ENCODE assay signal across 27 cellular contexts in the genomic region with DNA sequence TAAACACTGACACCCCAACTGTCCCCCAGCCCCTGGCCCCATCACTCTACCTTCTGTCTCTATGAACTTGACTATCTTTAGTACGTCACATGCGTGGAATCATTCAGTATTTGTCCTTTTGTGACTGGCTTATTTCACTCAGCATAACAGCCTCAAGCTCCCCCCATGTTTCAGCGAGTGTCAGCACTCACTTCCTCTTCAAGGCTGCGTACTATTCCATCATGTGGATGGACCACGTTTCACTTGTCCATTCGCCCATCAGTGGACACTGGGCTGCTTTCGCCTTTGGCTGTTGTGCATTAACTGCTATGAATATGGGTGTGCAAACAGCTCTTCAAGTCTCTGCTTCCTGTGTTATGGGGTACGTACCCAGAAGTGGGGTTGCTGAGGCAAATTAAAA.
"Had no signal": no experiment of that assay in that cellular context is flagged by ENCODE, and none has a peak within 500 bp of the region (broad histone marks: within the 10 kb centered on the region; RNA-seq: fewer than 3 reads in every experiment).

No MANE protein-coding gene starts in this region.

- DNase-seq: Karpas-422, Kasumi-1, MG63, MM.1S, MV-4-11, NCI-H1048, NCI-H1105, NCI-H1105 treated with DMSO at 0.1 percent for 48 hours, NCI-H1436, NCI-H1436 treated with DMSO at 0.1 percent for 48 hours, NCI-H1694, NCI-H1694 treated with DMSO at 0.1 percent for 48 hours, NCI-H187, NCI-H1930, NCI-H2029, NCI-H2029 treated with DMSO at 0.1 percent for 48 hours, NCI-H2081 treated with DMSO at 0.1 percent for 48 hours, NCI-H2107, NCI-H2171, NCI-H2171 treated with DMSO at 0.1 percent for 48 hours, NCI-H226, NCI-H345, NCI-H446, NCI-H446 treated with DMSO at 0.1 percent for 48 hours, NCI-H510A, NCI-H510A treated with DMSO at 0.1 percent for 48 hours, NCI-H524 had no signal

- H3K36me3 ChIP-seq: MG63 had no signal

- H3K4me3 ChIP-seq: MG63 had no signal

- H3K9me3 ChIP-seq: MG63 had no signal

- H3K27me3 ChIP-seq: MG63 had no signal
